In genomic region chr11:26649884-26650283, GRCh38 we compare ENCODE assay signal across 8 cellular contexts.
A peak's percentile ranks its signal among the peaks of the same experiment; 100 is the strongest.
DNase-seq lines count a peak whose midpoint lies in the region; ATAC-seq, FAIRE-seq and TF ChIP-seq lines count a peak whose summit lies in the region.

No MANE protein-coding gene starts in this region.

- 34 to 35% methylated on average over 8 of the region's 8 CpGs for WGBS in upper lobe of left lung, 2 donors

- peak; percentile 89 for ATAC-seq in GM21786 (IDR thresholded peaks at IDR 0.05; ENCODE audit: unreplicated experiment)
- peak in 1 of 2 donors; percentile 76 for ATAC-seq in upper lobe of left lung (ENCODE audit: low FRiP score in 2 of 2)

- H3K4me3 ChIP-seq in HUES6 (ENCODE audit: low read depth, low read length) (peak overlapping the region; percentile 20; the same call in 1 of the 2 replicates), NT2/D1 (ENCODE audit: insufficient read length, low read depth) (no peak overlapping the region), bronchial epithelial cell (ENCODE audit: low read depth, low read length) (no peak overlapping the region), upper lobe of left lung (no peak overlapping the region)

- H3K4me3 Mint-ChIP-seq in activated naive CD4-positive, alpha-beta T cell treated with anti-CD3 and anti-CD28 coated beads for 36 hours, result no peak overlapping the region

- no peaks in the 10 kb centered on the region for H3K4me1 ChIP-seq in HUES6 (ENCODE audit: control insufficient read depth, insufficient read depth, low read length)
- H3K4me1 ChIP-seq in NT2/D1 (ENCODE audit: insufficient read depth, insufficient read length), result no peaks in the 10 kb centered on the region
- no peaks in the 10 kb centered on the region for H3K4me1 ChIP-seq in upper lobe of left lung

- no peaks in the 10 kb centered on the region for H3K9me3 Mint-ChIP-seq in activated naive CD4-positive, alpha-beta T cell treated with anti-CD3 and anti-CD28 coated beads for 36 hours

- H3K27me3 ChIP-seq in HUES6 (ENCODE audit: control insufficient read depth, insufficient read depth, low read length), result 0 out of 2 replicates have a peak, but pooled peaks cover 4% of the 10 kb centered on the region
- H3K27me3 ChIP-seq in NT2/D1 (ENCODE audit: insufficient read depth, insufficient read length), result no peaks in the 10 kb centered on the region
- H3K27me3 ChIP-seq in bronchial epithelial cell (ENCODE audit: control insufficient read depth, insufficient read depth, low read length), result no peaks in the 10 kb centered on the region
- no peaks in the 10 kb centered on the region for H3K27me3 ChIP-seq in upper lobe of left lung

- H3K27ac Mint-ChIP-seq in activated naive CD4-positive, alpha-beta T cell treated with anti-CD3 and anti-CD28 coated beads for 36 hours, result no peak overlapping the region

- no peak for FAIRE-seq in bronchial epithelial cell (lab: Jason Lieb, UNC)

- H3K27me3 Mint-ChIP-seq in activated naive CD4-positive, alpha-beta T cell treated with anti-CD3 and anti-CD28 coated beads for 36 hours (ENCODE audit: low read depth), result no peaks in the 10 kb centered on the region

- H3K36me3 ChIP-seq in HUES6 (ENCODE audit: control insufficient read depth, insufficient read depth, low read length), result no peaks in the 10 kb centered on the region
- H3K36me3 ChIP-seq in NT2/D1 (ENCODE audit: insufficient read depth, insufficient read length, low read length), result no peaks in the 10 kb centered on the region
- no peaks in the 10 kb centered on the region for H3K36me3 ChIP-seq in bronchial epithelial cell (ENCODE audit: control insufficient read depth, insufficient read depth, low read length)
- no peaks in the 10 kb centered on the region for H3K36me3 ChIP-seq in upper lobe of left lung

- peak; percentile 45 for DNase-seq in activated naive CD4-positive, alpha-beta T cell treated with anti-CD3 and anti-CD28 coated beads for 36 hours
- DNase-seq in activated naive CD4-positive, alpha-beta T cell (lab: John Stamatoyannopoulos, UW), result no peak
- DNase-seq in NT2/D1 (ENCODE audit: low read depth, low spot score), result peak; percentile 61
- peak; percentile 77 for DNase-seq in bronchial epithelial cell (ENCODE audit: low read depth)
- peak; percentile 85 for DNase-seq in left kidney (ENCODE audit: low read depth, low spot score)
- DNase-seq in upper lobe of left lung, result peak in 1 of 2 donors; percentile 62

- peak; percentile 66 for TF ChIP-seq CTCF in bronchial epithelial cell (IDR thresholded peaks at IDR 0.05; ENCODE audit: insufficient read depth, low read length, severe bottlenecking)
- peak in 5 of 6 experiments; percentile 35 to 69 (median 58) for TF ChIP-seq CTCF in upper lobe of left lung (IDR thresholded peaks at IDR 0.05)

- H3K9ac ChIP-seq in HUES6 (ENCODE audit: low read length), result no peak overlapping the region
- no peak overlapping the region for H3K9ac ChIP-seq in NT2/D1 (ENCODE audit: insufficient read length, low read depth)

- CTCF ChIA-PET in activated naive CD4-positive, alpha-beta T cell treated with anti-CD3 and anti-CD28 coated beads for 36 hours (lab: Charles Lee), result no interaction called here

- H3K27ac ChIP-seq in HUES6 (ENCODE audit: low read depth, low read length), result no peak overlapping the region
- no peak overlapping the region for H3K27ac ChIP-seq in upper lobe of left lung

- intact Hi-C loops in activated naive CD4-positive, alpha-beta T cell treated with anti-CD3 and anti-CD28 coated beads for 36 hours (cut with micrococcal nuclease), result loop anchor here (2.0 kb wide), 2 partner anchors 353 to 363 kb away; no protein-coding TSS in a partner anchor

- H3K4me1 Mint-ChIP-seq in activated naive CD4-positive, alpha-beta T cell treated with anti-CD3 and anti-CD28 coated beads for 36 hours (ENCODE audit: low read depth), result no peaks in the 10 kb centered on the region

- no peak for TF ChIP-seq POLR2A in upper lobe of left lung (IDR thresholded peaks at IDR 0.05)

- H3K9me3 ChIP-seq in HUES6 (ENCODE audit: control insufficient read depth, insufficient read depth, low read depth, low read length) (no peaks in the 10 kb centered on the region), NT2/D1 (ENCODE audit: insufficient read depth, low read length) (no peaks in the 10 kb centered on the region), upper lobe of left lung (no peaks in the 10 kb centered on the region)

- H3K36me3 Mint-ChIP-seq in activated naive CD4-positive, alpha-beta T cell treated with anti-CD3 and anti-CD28 coated beads for 36 hours (ENCODE audit: low read depth), result no peaks in the 10 kb centered on the region

- TF ChIP-seq EP300 in upper lobe of left lung (IDR thresholded peaks at IDR 0.05), result no peak

Comparison
In these comparisons a context has a peak if more than half of its experiments do, and no peak if none do; other contexts are left out.
1. DNase-seq: peak in activated naive CD4-positive, alpha-beta T cell treated with anti-CD3 and anti-CD28 coated beads for 36 hours (single experiment), NT2/D1 (single experiment), bronchial epithelial cell (single experiment) and left kidney (single experiment); none in activated naive CD4-positive, alpha-beta T cell (0 of 4).